10 cellular contexts compared by ENCODE assay signal in genomic region chr11:111819161-111820058, GRCh38. TPM values are rescaled to one million over a fixed set of nuclear protein-coding genes. Genes with fewer than 3 reads are reported as not detected.
DNase-seq lines count a peak whose midpoint lies in the region; ATAC-seq and TF ChIP-seq lines count a peak whose summit lies in the region.
"Had no signal": no experiment of that assay in that cellular context is flagged by ENCODE, and none has a peak within 500 bp of the region (broad histone marks: within the 10 kb centered on the region; RNA-seq: fewer than 3 reads in every experiment).

No MANE protein-coding gene starts in this region.

- H3K79me2 ChIP-seq in osteoblast (ENCODE audit: insufficient read depth, low read length), result no peaks in the 10 kb centered on the region

- H3K9me3 ChIP-seq in osteoblast (ENCODE audit: low read depth, low read length), result no peaks in the 10 kb centered on the region

- H3K27me3 ChIP-seq in osteoblast (ENCODE audit: insufficient read depth, low read length), result no peaks in the 10 kb centered on the region

- H3K27ac ChIP-seq in osteoblast (ENCODE audit: low read depth, low read length), result peak overlapping the region; percentile 41

- H2AFZ ChIP-seq in osteoblast (ENCODE audit: low read length), result no peak overlapping the region

- H3K4me1 ChIP-seq in osteoblast (ENCODE audit: insufficient read depth, low read length), result peaks cover 23% of the 10 kb centered on the region

- H4K20me1 ChIP-seq in osteoblast (ENCODE audit: insufficient read depth, low read length), result no peaks in the 10 kb centered on the region

- no peak overlapping the region for H3K4me2 ChIP-seq in osteoblast (ENCODE audit: insufficient read depth, low read length)

- DNase-seq in DMS53 treated with DMSO at 0.1 percent for 48 hours (lab: John Stamatoyannopoulos, UW; ENCODE audit: unreplicated experiment) (peak; percentile 49), SHP77 (lab: John Stamatoyannopoulos, UW) (peak; percentile 82 to 84), fibroblast of mammary gland (ENCODE audit: low read depth) (peak; percentile 97), osteoblast (ENCODE audit: insufficient read length, low spot score, missing footprints) (peak; percentile 51), SW480 (ENCODE audit: low spot score) (no peak), superior temporal gyrus (ENCODE audit: extremely low spot score) (no peak)
- no peak for DNase-seq in activated CD4-positive, CD25-positive, alpha-beta regulatory T cell (lab: John Stamatoyannopoulos, UW)
- DNase-seq: amygdala, DMS79 had no signal

- no peak for ATAC-seq in HG03469 (IDR thresholded peaks at IDR 0.05; ENCODE audit: unreplicated experiment)

- no peak for TF ChIP-seq CTCF in fibroblast of mammary gland (conservative IDR thresholded peaks at IDR 0.05; ENCODE audit: control insufficient read depth, insufficient read depth, low read depth, low read length)
- TF ChIP-seq CTCF in osteoblast (IDR thresholded peaks at IDR 0.05; ENCODE audit: extremely low read depth, low read depth, low read length), result no peak

- H3K36me3 ChIP-seq in osteoblast (ENCODE audit: insufficient read depth, low read length), result no peaks in the 10 kb centered on the region

- H3K4me3 ChIP-seq in fibroblast of mammary gland (ENCODE audit: control insufficient read depth, low read depth, low read length) (no peak overlapping the region), osteoblast (ENCODE audit: insufficient read depth, low read length) (no peak overlapping the region)

RNA-seq across cellular contexts. Expression of gene ALG9, which starts 52.0 kb away (rescaled TPM):
- total RNA-seq in osteoblast, result 35.8 and 36.8 TPM in 2 replicates

RNA-seq across cellular contexts. Expression of gene PPP2R1B, which starts 53.2 kb away (rescaled TPM):
- total RNA-seq in osteoblast, result 18.0 and 19.9 TPM in 2 replicates

RNA-seq across cellular contexts. Expression of gene FDXACB1, which starts 59.6 kb away (rescaled TPM):
- total RNA-seq in osteoblast, result 1.4 and 1.5 TPM in 2 replicates

RNA-seq across cellular contexts. Expression of gene CFAP68, which starts 59.9 kb away (rescaled TPM):
- total RNA-seq in osteoblast, result 8.3 and 10.9 TPM in 2 replicates

Comparison
In these comparisons a context has a peak if more than half of its experiments do, and no peak if none do; other contexts are left out.
1. DNase-seq: peak in DMS53 treated with DMSO at 0.1 percent for 48 hours (single experiment), SHP77 (2 of 2), fibroblast of mammary gland (single experiment) and osteoblast (single experiment); none in SW480 (single experiment), activated CD4-positive, CD25-positive, alpha-beta regulatory T cell (0 of 4) and superior temporal gyrus (single experiment).